ENCODE assay signal across 16 cellular contexts in genomic region chr3:184724662-184725061, GRCh38. TPM values are rescaled to one million over a fixed set of nuclear protein-coding genes. Genes with fewer than 3 reads are reported as not detected.
DNase-seq lines count a peak whose midpoint lies in the region; ATAC-seq and TF ChIP-seq lines count a peak whose summit lies in the region.
"Had no signal": no experiment of that assay in that cellular context is flagged by ENCODE, and none has a peak within 500 bp of the region (broad histone marks: within the 10 kb centered on the region; RNA-seq: fewer than 3 reads in every experiment).

No MANE protein-coding gene starts in this region.

- H3K4me1 Mint-ChIP-seq in type B pancreatic cell (ENCODE audit: unreplicated experiment) = peaks cover 24% of the 10 kb centered on the region

- no peaks in the 10 kb centered on the region for H3K27me3 Mint-ChIP-seq in type B pancreatic cell

- TF ChIP-seq POLR2A in heart left ventricle (IDR thresholded peaks at IDR 0.05) = no peak

- no peaks in the 10 kb centered on the region for H3K9me3 ChIP-seq in heart left ventricle
- H3K9me3 ChIP-seq: Caco-2 had no signal

- H3K4me3 Mint-ChIP-seq in type B pancreatic cell = no peak overlapping the region
- H3K4me3 Mint-ChIP-seq: CD14-positive monocyte; CD8-positive, alpha-beta T cell; HFFc6 had no signal

- peaks cover 0 to 13% (median 4%) of the 10 kb centered on the region in 12 donors for H3K4me1 ChIP-seq in heart left ventricle

- WGBS in heart left ventricle, 4 donors = 59 to 73% (median 64%) methylated on average over 3 of the region's 3 CpGs

- TF ChIP-seq CTCF in heart left ventricle (IDR thresholded peaks at IDR 0.05) (no peak), type B pancreatic cell (conservative IDR thresholded peaks at IDR 0.05) (no peak)

- H3K36me3 ChIP-seq in heart left ventricle = no peaks in the 10 kb centered on the region

- H3K27me3 ChIP-seq in heart left ventricle = no peaks in the 10 kb centered on the region

- intact Hi-C loops in heart left ventricle (cut with DNase I) (loop anchor here in 4 of 10 donors (2.0 to 5.0 kb wide), 3 partner anchors 52 to 142 kb away; no protein-coding TSS in a partner anchor), Right ventricle myocardium superior (cut with DNase I) (no loop called here)

- no peak overlapping the region for H3K4me3 ChIP-seq in heart left ventricle

- no peak overlapping the region for H3K27ac Mint-ChIP-seq in type B pancreatic cell
- H3K27ac Mint-ChIP-seq: CD14-positive monocyte; CD8-positive, alpha-beta T cell; HFFc6 had no signal

- peak in 2 of 3 experiments; percentile 65 to 86 for DNase-seq in NCI-H1417 (lab: John Stamatoyannopoulos, UW)
- no peak for DNase-seq in NCI-H1417 treated with DMSO at 0.1 percent for 48 hours (lab: John Stamatoyannopoulos, UW)
- no peak for DNase-seq in heart left ventricle
- no peak for DNase-seq in Right ventricle myocardium superior
- peak; percentile 39 for DNase-seq in myocyte (ENCODE audit: low read depth)
- peak; percentile 36 for DNase-seq in type B pancreatic cell (ENCODE audit: extremely low spot score, unreplicated experiment)
- no peak for DNase-seq in GM03348 (ENCODE audit: low spot score)
- no peak for DNase-seq in activated CD4-positive, alpha-beta T cell treated with anti-CD3 and anti-CD28 coated beads for 48 hours
- DNase-seq: Caco-2; CD8-positive, alpha-beta T cell; DND-41; GDM1; HCEC 1CT; HFFc6 had no signal

- H3K27ac ChIP-seq in heart left ventricle = no peak overlapping the region
- H3K27ac ChIP-seq: 22Rv1 had no signal

- ATAC-seq in heart left ventricle (peak in 3 of 4 donors; percentile 36 to 62 (median 58)), Right ventricle myocardium superior (ENCODE audit: poor library complexity) (no peak)
- ATAC-seq: CD8-positive, alpha-beta T cell had no signal

- H3K9me3 Mint-ChIP-seq in type B pancreatic cell = no peaks in the 10 kb centered on the region
- H3K9me3 Mint-ChIP-seq: CD14-positive monocyte; CD8-positive, alpha-beta T cell; HFFc6 had no signal

- no peaks in the 10 kb centered on the region for H3K36me3 Mint-ChIP-seq in type B pancreatic cell
- H3K36me3 Mint-ChIP-seq: CD14-positive monocyte; CD8-positive, alpha-beta T cell had no signal

RNA-seq across cellular contexts. Expression of gene MAGEF1, which starts 12.8 kb away (rescaled TPM):
- total RNA-seq in heart left ventricle (10 to 100 TPM; 27.1 to 36.4 (median 32.6) TPM), Right ventricle myocardium superior (28.5 TPM), myocyte (82.9 and 111 TPM in 2 replicates), type B pancreatic cell (ENCODE audit: low replicate concordance) (69.2 and 75.2 TPM in 2 replicates)
- polyA plus RNA-seq in heart left ventricle = 10 to 100 TPM; 24.7 to 31.6 TPM
- polyA plus RNA-seq in myocyte (2012) = 49.6 TPM

Comparison
In these comparisons a context has a peak if more than half of its experiments do, and no peak if none do; other contexts are left out.
1. DNase-seq: peak in NCI-H1417 (2 of 3), myocyte (single experiment) and type B pancreatic cell (single experiment); none in NCI-H1417 treated with DMSO at 0.1 percent for 48 hours (single experiment), heart left ventricle (0 of 5), Right ventricle myocardium superior (single experiment), GM03348 (single experiment) and activated CD4-positive, alpha-beta T cell treated with anti-CD3 and anti-CD28 coated beads for 48 hours (single experiment).